Comparison of ENCODE assay signal across 8 cellular contexts in genomic region chr21:26732442-26733221, GRCh38.
DNase-seq lines count a peak whose midpoint lies in the region; ATAC-seq, FAIRE-seq and TF ChIP-seq lines count a peak whose summit lies in the region.

No MANE protein-coding gene starts in this region.

- H3K9ac ChIP-seq in K562 (ENCODE audit: insufficient read depth in 1 of 2, low read depth in 2 of 2, low read length in 2 of 2) = no peak overlapping the region

- BruUV-seq in K562 (replicated peaks; lab: Mats Ljungman, UMichigan) = no TSS peak

- POLR2A ChIA-PET in K562 (lab: Yijun Ruan, JAX) = no interaction called here

- no peaks in the 10 kb centered on the region for H3K36me3 ChIP-seq in K562 (ENCODE audit: control insufficient read depth, insufficient read depth, low read length)

- H3K4me2 ChIP-seq in K562 (ENCODE audit: insufficient read depth, low read length) = no peak overlapping the region

- 2% methylated on average over 10 of the region's 10 CpGs for WGBS in K562 (ENCODE audit: insufficient coverage, low coverage, missing lambda C conversion rate)

- no peak for FAIRE-seq in K562 (lab: Jason Lieb, UNC)

- ATAC-seq in K562 (no peak), GM18520 (IDR thresholded peaks at IDR 0.05; ENCODE audit: unreplicated experiment) (no peak), GM19467 (IDR thresholded peaks at IDR 0.05; ENCODE audit: unreplicated experiment) (no peak), GM21529 (IDR thresholded peaks at IDR 0.05; ENCODE audit: unreplicated experiment) (no peak)

- TF ChIP-seq RAD21 in K562 (CRISPR knock-in tag; conservative IDR thresholded peaks at IDR 0.05 in 1 of 2, IDR thresholded peaks at IDR 0.05 in 1 of 2) = 0 out of 4 replicates have a peak, but pooled peaks of 1 of the 2 experiments have one; percentile 21

- no peak overlapping the region for H3K4me3 ChIP-seq in LNCaP clone FGC (ENCODE audit: low read depth, low read length)
- H3K4me3 ChIP-seq in K562 = no peak overlapping the region

- CTCF ChIA-PET in K562 (lab: Yijun Ruan, JAX; ENCODE audit: low intra/inter-chr PET ratio) = no interaction called here

- H3K27ac ChIP-seq in K562 (ENCODE audit: extremely low read depth, low read depth, low read length) = no peak overlapping the region

- no peak for TF ChIP-seq POLR2A in K562 (conservative IDR thresholded peaks at IDR 0.05)

- H2AFZ ChIP-seq in K562 (ENCODE audit: low read depth, low read length) = no peak overlapping the region

- in situ Hi-C loops in K562 (cut with MboI) = no loop called here

- TF ChIP-seq CTCF in GM12872 (IDR thresholded peaks at IDR 0.05; ENCODE audit: insufficient read depth, low read depth, low read length) = peak; percentile 56
- peak; percentile 75 for TF ChIP-seq CTCF in LNCaP clone FGC (IDR thresholded peaks at IDR 0.05; ENCODE audit: control insufficient read depth, extremely low read depth, insufficient read depth)
- peak in 2 of 3 experiments; percentile 37 to 38; a peak in 3 of 6 replicates for TF ChIP-seq CTCF in K562 (IDR thresholded peaks at IDR 0.05 in 2 of 3, conservative IDR thresholded peaks at IDR 0.05 in 1 of 3; ENCODE audit: insufficient read depth in 2 of 3, low read depth in 1 of 3, low read length in 3 of 3)

- H3K79me2 ChIP-seq in K562 (ENCODE audit: control insufficient read depth, insufficient read depth, low read length) = no peaks in the 10 kb centered on the region

- H3K9me3 ChIP-seq in K562 (replicated peaks; ENCODE audit: control insufficient read depth, insufficient read depth, low read depth, low read length) = no peaks in the 10 kb centered on the region

- intact Hi-C loops in K562 (cut with micrococcal nuclease) = no loop called here

- H3K9me1 ChIP-seq in K562 (ENCODE audit: control insufficient read depth, insufficient read depth, low read length) = no peaks in the 10 kb centered on the region

- DNase-seq in LNCaP clone FGC (ENCODE audit: low read depth) = peak; percentile 13
- peak in 1 of 4 experiments; percentile 12 for DNase-seq in K562 (ENCODE audit: extremely low read depth in 1 of 4, low spot score in 3 of 4)
- DNase-seq in islet precursor cell = peak; percentile 69
- DNase-seq in stimulated activated CD4-positive, alpha-beta T cell treated with anti-CD3 and anti-CD28 coated beads, Interleukin-4, amount 100 ng/mL, for 1 hour = peak; percentile 25

- no peaks in the 10 kb centered on the region for H3K27me3 ChIP-seq in K562 (ENCODE audit: control insufficient read depth in 2 of 2, insufficient read depth in 2 of 2, low read length in 2 of 2)

- no peak for TF ChIP-seq EP300 in K562 (IDR thresholded peaks at IDR 0.05; ENCODE audit: low read length)

- no peaks in the 10 kb centered on the region for H3K4me1 ChIP-seq in K562 (replicated peaks in 1 of 2; ENCODE audit: control insufficient read depth in 2 of 2, insufficient read depth in 2 of 2, low read length in 2 of 2)

- no peaks in the 10 kb centered on the region for H4K20me1 ChIP-seq in K562 (replicated peaks; ENCODE audit: control insufficient read depth, insufficient read depth, low read length)

TF ChIP-seq in K562, 482 proteins besides CTCF, POLR2A, EP300 and RAD21:
- TF ChIP-seq, protein P1, sequence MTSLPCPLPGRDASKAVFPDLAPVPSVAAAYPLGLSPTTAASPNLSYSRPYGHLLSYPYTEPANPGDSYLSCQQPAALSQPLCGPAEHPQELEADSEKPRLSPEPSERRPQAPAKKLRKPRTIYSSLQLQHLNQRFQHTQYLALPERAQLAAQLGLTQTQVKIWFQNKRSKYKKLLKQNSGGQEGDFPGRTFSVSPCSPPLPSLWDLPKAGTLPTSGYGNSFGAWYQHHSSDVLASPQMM (CRISPR knock-in tag; IDR thresholded peaks at IDR 0.05) = no peak
- TF ChIP-seq ILK (tag; IDR thresholded peaks at IDR 0.05; ENCODE audit: borderline replicate concordance, low read depth) (no peak), ZKSCAN1 (IDR thresholded peaks at IDR 0.05; ENCODE audit: low read depth, low read length) (no peak), ZNF239 (CRISPR knock-in tag; IDR thresholded peaks at IDR 0.05) (no peak), HES1 (IDR thresholded peaks at IDR 0.05; ENCODE audit: low read depth) (no peak), ZNF511 (CRISPR knock-in tag; IDR thresholded peaks at IDR 0.05) (no peak), ZNF407 (IDR thresholded peaks at IDR 0.05; ENCODE audit: low read depth) (no peak), THRB (CRISPR knock-in tag; conservative IDR thresholded peaks at IDR 0.05) (no peak)
